31 cellular contexts compared by ENCODE assay signal in genomic region chr1:30068787-30069472, GRCh38.
"Had no signal": no experiment of that assay in that cellular context is flagged by ENCODE, and none has a peak within 500 bp of the region (broad histone marks: within the 10 kb centered on the region; RNA-seq: fewer than 3 reads in every experiment).

No MANE protein-coding gene starts in this region.

- H3K4me1 ChIP-seq: colonic mucosa, gastroesophageal sphincter, right atrium auricular region, stomach, thyroid gland, upper lobe of left lung had no signal

- H3K27ac Mint-ChIP-seq: activated CD4-positive, alpha-beta memory T cell treated with anti-CD3 and anti-CD28 coated beads, Interleukin-2, amount 10 ng/mL, durations not matched to agents 7 days and 5 days; activated CD4-positive, alpha-beta T cell treated with anti-CD3 and anti-CD28 coated beads, Interleukin-2, amount 10 ng/mL, durations not matched to agents 24 days and 14 days; activated naive CD8-positive, alpha-beta T cell; activated T-helper 2 cell treated with anti-CD3 and anti-CD28 coated beads, Interferon-gamma antibody, Interleukin-2, Interleukin-4, amounts not matched to agents 10 μg/mL and 5 μg/mL and 100 μg/mL, durations not matched to agents 14 hours and 24 hours and 36 hours; memory B cell; naive thymus-derived CD4-positive, alpha-beta T cell; stimulated activated naive B cell treated with anti-CD40 and anti-IgM and Interleukin-4, amounts not matched to agents 10 μg/mL and 1 μg/mL and 100 μg/mL, for 72 hours; T-helper 17 cell had no signal

- H3K4me3 Mint-ChIP-seq: activated CD4-positive, alpha-beta memory T cell treated with anti-CD3 and anti-CD28 coated beads, Interleukin-2, amount 10 ng/mL, durations not matched to agents 7 days and 5 days; activated CD4-positive, alpha-beta T cell treated with anti-CD3 and anti-CD28 coated beads, Interleukin-2, amount 10 ng/mL, durations not matched to agents 24 days and 14 days; activated naive CD8-positive, alpha-beta T cell; activated T-cell treated with anti-CD3 and anti-CD28 coated beads, Interleukin-2, amount 50 U/mL, for 4 hours; memory B cell; naive thymus-derived CD4-positive, alpha-beta T cell; stimulated activated naive B cell treated with anti-CD40 and anti-IgM and Interleukin-4, amounts not matched to agents 10 μg/mL and 1 μg/mL and 100 μg/mL, for 72 hours; T-helper 17 cell had no signal

- H3K4me1 Mint-ChIP-seq: activated CD4-positive, alpha-beta T cell treated with anti-CD3 and anti-CD28 coated beads, Interleukin-2, amount 10 ng/mL, durations not matched to agents 24 days and 14 days; memory B cell; naive thymus-derived CD4-positive, alpha-beta T cell; stimulated activated naive B cell treated with anti-CD40 and anti-IgM and Interleukin-4, amounts not matched to agents 10 μg/mL and 1 μg/mL and 100 μg/mL, for 72 hours; T-helper 17 cell had no signal

- H3K36me3 Mint-ChIP-seq: activated naive CD8-positive, alpha-beta T cell; memory B cell; naive thymus-derived CD4-positive, alpha-beta T cell; stimulated activated naive B cell treated with anti-CD40 and anti-IgM and Interleukin-4, amounts not matched to agents 10 μg/mL and 1 μg/mL and 100 μg/mL, for 72 hours had no signal

- H3K27me3 Mint-ChIP-seq: activated CD4-positive, alpha-beta memory T cell treated with anti-CD3 and anti-CD28 coated beads, Interleukin-2, amount 10 ng/mL, durations not matched to agents 7 days and 5 days; activated CD4-positive, alpha-beta T cell treated with anti-CD3 and anti-CD28 coated beads, Interleukin-2, amount 10 ng/mL, durations not matched to agents 24 days and 14 days had no signal

- H3K27me3 ChIP-seq: colonic mucosa, right atrium auricular region, thyroid gland, upper lobe of left lung had no signal

- DNase-seq: activated CD4-positive, alpha-beta memory T cell treated with anti-CD3 and anti-CD28 coated beads, Interleukin-2, amount 10 ng/mL, durations not matched to agents 7 days and 5 days; activated CD4-positive, alpha-beta T cell treated with anti-CD3 and anti-CD28 coated beads, Interleukin-2, amount 10 ng/mL, durations not matched to agents 24 days and 14 days; activated T-cell treated with anti-CD3 and anti-CD28 coated beads, Interleukin-2, amount 50 U/mL, for 4 hours; anterior cingulate cortex; cerebellar nuclear complex; colonic mucosa; effector CD8-positive, alpha-beta T cell; erythroblast; head of caudate nucleus; hippocampal formation; left colon; midbrain; naive thymus-derived CD4-positive, alpha-beta T cell; stimulated activated CD4-positive, alpha-beta T cell treated with anti-CD3 and anti-CD28 coated beads, Interleukin-1b, Interleukin-23, amount 100 ng/mL, for 48 hours; stimulated activated CD4-positive, alpha-beta T cell treated with anti-CD3 and anti-CD28 coated beads, Interleukin-4, amount 100 ng/mL, for 4 hours; stimulated activated CD8-positive, alpha-beta memory T cell treated with anti-CD3 and anti-CD28 coated beads, Interleukin-4, amount 100 ng/mL, for 48 hours; stimulated activated naive B cell treated with anti-CD40 and anti-IgM and Interleukin-4, amounts not matched to agents 10 μg/mL and 1 μg/mL and 100 μg/mL, for 72 hours; stomach; SW 1271; T-helper 17 cell; T1000; thyroid gland; WERI-Rb-1 had no signal

- ATAC-seq: activated CD4-positive, CD25-positive, alpha-beta regulatory T cell treated with anti-CD3 and anti-CD28 coated beads, Interleukin-2, amount 50 U/mL, for 24 hours; activated T-cell treated with anti-CD3 and anti-CD28 coated beads, Interleukin-2, amount 50 U/mL, for 4 hours; gastroesophageal sphincter; left colon; naive thymus-derived CD4-positive, alpha-beta T cell; stimulated activated naive B cell treated with anti-CD40 and anti-IgM and Interleukin-4, amounts not matched to agents 10 μg/mL and 1 μg/mL and 100 μg/mL, for 72 hours; T-helper 17 cell had no signal

- H3K27ac ChIP-seq: cardiac muscle cell, colonic mucosa, gastroesophageal sphincter, right atrium auricular region, stomach, thyroid gland, upper lobe of left lung, WERI-Rb-1 had no signal

- H3K9me3 Mint-ChIP-seq: activated CD4-positive, alpha-beta memory T cell treated with anti-CD3 and anti-CD28 coated beads, Interleukin-2, amount 10 ng/mL, durations not matched to agents 7 days and 5 days; activated CD4-positive, alpha-beta T cell treated with anti-CD3 and anti-CD28 coated beads, Interleukin-2, amount 10 ng/mL, durations not matched to agents 24 days and 14 days; activated T-cell treated with anti-CD3 and anti-CD28 coated beads, Interleukin-2, amount 50 U/mL, for 4 hours; activated T-helper 2 cell treated with anti-CD3 and anti-CD28 coated beads, Interferon-gamma antibody, Interleukin-2, Interleukin-4, amounts not matched to agents 10 μg/mL and 5 μg/mL and 100 μg/mL, durations not matched to agents 14 hours and 24 hours and 36 hours; memory B cell had no signal
